ENCODE assay signal across 15 cellular contexts in the genomic region with DNA sequence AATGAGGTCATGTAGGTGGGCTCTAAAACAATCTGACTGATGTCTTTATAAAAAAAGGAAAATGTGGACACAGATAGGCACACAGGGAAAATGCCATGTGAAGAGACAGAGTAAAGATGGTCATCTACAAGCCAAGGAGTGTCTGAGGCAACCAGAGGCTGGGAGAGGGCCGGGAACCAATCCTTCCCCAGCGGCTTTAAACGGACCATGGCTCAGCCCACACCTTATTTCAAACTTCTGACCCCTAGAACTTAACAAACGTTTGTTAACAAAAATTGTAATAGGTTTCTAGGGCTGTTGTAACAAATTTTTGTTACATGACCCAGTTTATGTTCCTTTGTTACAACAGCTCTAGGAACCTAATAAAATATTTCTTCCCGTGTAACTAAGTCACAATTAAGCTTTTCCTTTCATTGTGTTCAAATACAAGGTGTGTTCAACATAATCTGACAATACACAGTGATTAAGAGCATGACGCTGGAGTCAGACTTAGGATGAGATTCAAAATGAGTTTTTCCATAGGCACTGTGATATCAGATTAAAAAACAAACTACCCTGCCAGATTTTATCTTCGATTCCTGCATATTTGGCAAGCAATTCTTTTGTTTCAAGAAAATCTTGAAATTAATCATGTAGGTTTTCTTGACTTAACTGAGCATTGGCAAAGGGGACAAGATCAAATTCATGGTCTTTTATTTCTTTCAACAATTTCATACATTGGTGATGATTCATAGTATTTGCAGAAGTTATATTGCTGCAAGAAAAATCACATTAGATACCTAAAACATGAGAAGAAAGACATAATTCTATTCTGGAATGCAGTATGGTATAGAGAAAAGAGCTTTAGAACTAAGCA.
A peak's percentile ranks its signal among the peaks of the same experiment; 100 is the strongest.
DNase-seq lines count a peak whose midpoint lies in the region; ATAC-seq and TF ChIP-seq lines count a peak whose summit lies in the region.
"Had no signal": no experiment of that assay in that cellular context is flagged by ENCODE, and none has a peak within 500 bp of the region (broad histone marks: within the 10 kb centered on the region; RNA-seq: fewer than 3 reads in every experiment).

No MANE protein-coding gene starts in this region.

- H4K20me1 ChIP-seq in PC-3 (ENCODE audit: low read length), result no peaks in the 10 kb centered on the region

- no peaks in the 10 kb centered on the region for H3K79me2 ChIP-seq in PC-3 (ENCODE audit: low read length)

- H3K9ac ChIP-seq in PC-3 (ENCODE audit: low read length), result no peak overlapping the region

- TF ChIP-seq CTCF in PC-3 (conservative IDR thresholded peaks at IDR 0.05; ENCODE audit: low read depth, low read length) (no peak), gastrocnemius medialis (IDR thresholded peaks at IDR 0.05 in 4 of 5, conservative IDR thresholded peaks at IDR 0.05 in 1 of 5) (no peak), chondrocyte (IDR thresholded peaks at IDR 0.05) (no peak), omental fat pad (IDR thresholded peaks at IDR 0.05) (no peak)

- H3K9me3 ChIP-seq in PC-3 (ENCODE audit: low read length), result no peaks in the 10 kb centered on the region
- no peaks in the 10 kb centered on the region for H3K9me3 ChIP-seq in gastrocnemius medialis

- peaks cover 24% of the 10 kb centered on the region for H3K4me1 ChIP-seq in PC-3 (ENCODE audit: insufficient read depth, low read length)
- no peaks in the 10 kb centered on the region for H3K4me1 ChIP-seq in gastrocnemius medialis

- DNase-seq in PC-3 (peak; percentile 57), gastrocnemius medialis (no peak), UCSD-AML1 (lab: John Stamatoyannopoulos, UW; ENCODE audit: unreplicated experiment) (no peak), chondrocyte (ENCODE audit: low spot score) (no peak), NCI-H510A treated with DMSO at 0.1 percent for 48 hours (lab: John Stamatoyannopoulos, UW) (no peak), omental fat pad (ENCODE audit: low spot score) (no peak)
- no peak for DNase-seq in activated T-helper 1 cell treated with anti-CD3 and anti-CD28 coated beads, Interleukin-12 subunit alpha, Interleukin-12 subunit beta, Interleukin-2, Interleukin-4 antibody, amounts not matched to agents 30 ng/mL and 10 ng/mL and 1 ng/mL, durations not matched to agents 14 hours and 24 hours and 36 hours (ENCODE audit: low spot score)
- DNase-seq: CD8-positive, alpha-beta memory T cell; GF-D8; NCI-H1436 treated with DMSO at 0.1 percent for 48 hours; NCI-H2081; NCI-H69; NK-92 treated with Interleukin-12 subunit alpha and Interleukin-12 subunit beta, amount 100 ng/mL, for 24 hours had no signal

- POLR2A ChIA-PET in PC-3 (lab: Charles Lee; ENCODE audit: unreplicated experiment), result no interaction called here

- peak overlapping the region; percentile 46 for H3K27ac ChIP-seq in PC-3 (ENCODE audit: low read length)
- H3K27ac ChIP-seq in gastrocnemius medialis, result peak overlapping the region; percentile 32 to 54 (median 52)

- H3K4me2 ChIP-seq in PC-3 (ENCODE audit: low read length), result peak overlapping the region; percentile 21
- H3K4me2 ChIP-seq: GM23338 had no signal

- H3K4me3 Mint-ChIP-seq in activated T-helper 1 cell treated with anti-CD3 and anti-CD28 coated beads, Interleukin-12 subunit alpha, Interleukin-12 subunit beta, Interleukin-2, Interleukin-4 antibody, amounts not matched to agents 30 ng/mL and 10 ng/mL and 1 ng/mL, durations not matched to agents 14 hours and 24 hours and 36 hours, result no peak overlapping the region
- no peak overlapping the region for H3K4me3 Mint-ChIP-seq in chondrocyte (ENCODE audit: unreplicated experiment)
- H3K4me3 Mint-ChIP-seq: CD8-positive, alpha-beta memory T cell; GM23338 had no signal

- no peaks in the 10 kb centered on the region for H3K9me3 Mint-ChIP-seq in activated T-helper 1 cell treated with anti-CD3 and anti-CD28 coated beads, Interleukin-12 subunit alpha, Interleukin-12 subunit beta, Interleukin-2, Interleukin-4 antibody, amounts not matched to agents 30 ng/mL and 10 ng/mL and 1 ng/mL, durations not matched to agents 14 hours and 24 hours and 36 hours
- H3K9me3 Mint-ChIP-seq in chondrocyte (ENCODE audit: low read depth), result no peaks in the 10 kb centered on the region
- H3K9me3 Mint-ChIP-seq: CD8-positive, alpha-beta memory T cell; GM23338 had no signal

- H3K36me3 Mint-ChIP-seq in activated T-helper 1 cell treated with anti-CD3 and anti-CD28 coated beads, Interleukin-12 subunit alpha, Interleukin-12 subunit beta, Interleukin-2, Interleukin-4 antibody, amounts not matched to agents 30 ng/mL and 10 ng/mL and 1 ng/mL, durations not matched to agents 14 hours and 24 hours and 36 hours (ENCODE audit: low read depth), result peaks cover 71% of the 10 kb centered on the region
- peaks cover 18% of the 10 kb centered on the region for H3K36me3 Mint-ChIP-seq in chondrocyte (ENCODE audit: low read depth)

- no peaks in the 10 kb centered on the region for H3F3A ChIP-seq in PC-3 (ENCODE audit: low read length, unreplicated experiment)

- peaks cover 49% of the 10 kb centered on the region for H3K4me1 Mint-ChIP-seq in activated T-helper 1 cell treated with anti-CD3 and anti-CD28 coated beads, Interleukin-12 subunit alpha, Interleukin-12 subunit beta, Interleukin-2, Interleukin-4 antibody, amounts not matched to agents 30 ng/mL and 10 ng/mL and 1 ng/mL, durations not matched to agents 14 hours and 24 hours and 36 hours (ENCODE audit: low read depth)
- H3K4me1 Mint-ChIP-seq in chondrocyte (ENCODE audit: low read depth), result peaks cover 8% of the 10 kb centered on the region
- H3K4me1 Mint-ChIP-seq: CD8-positive, alpha-beta memory T cell had no signal

- ATAC-seq in PC-3 (peak; percentile 82), esophagus mucosa (peak; percentile 89), gastrocnemius medialis (peak in 1 of 2 donors; percentile 39), omental fat pad (ENCODE audit: low FRiP score) (no peak)
- ATAC-seq: GM23338 had no signal

- no peak overlapping the region for H2AFZ ChIP-seq in PC-3 (ENCODE audit: low read length)
- H2AFZ ChIP-seq: GM23338 had no signal

- CTCF ChIA-PET in PC-3 (lab: Charles Lee), result no interaction called here

- H3K27me3 Mint-ChIP-seq in activated T-helper 1 cell treated with anti-CD3 and anti-CD28 coated beads, Interleukin-12 subunit alpha, Interleukin-12 subunit beta, Interleukin-2, Interleukin-4 antibody, amounts not matched to agents 30 ng/mL and 10 ng/mL and 1 ng/mL, durations not matched to agents 14 hours and 24 hours and 36 hours (ENCODE audit: insufficient read depth), result no peaks in the 10 kb centered on the region
- H3K27me3 Mint-ChIP-seq in chondrocyte (ENCODE audit: low read depth), result no peaks in the 10 kb centered on the region
- H3K27me3 Mint-ChIP-seq: CD8-positive, alpha-beta memory T cell had no signal

- H3K36me3 ChIP-seq in PC-3 (ENCODE audit: low read depth, low read length), result no peaks in the 10 kb centered on the region
- peaks cover 2 to 7% of the 10 kb centered on the region in 2 donors for H3K36me3 ChIP-seq in gastrocnemius medialis

- peak overlapping the region; percentile 69 for H3K27ac Mint-ChIP-seq in activated T-helper 1 cell treated with anti-CD3 and anti-CD28 coated beads, Interleukin-12 subunit alpha, Interleukin-12 subunit beta, Interleukin-2, Interleukin-4 antibody, amounts not matched to agents 30 ng/mL and 10 ng/mL and 1 ng/mL, durations not matched to agents 14 hours and 24 hours and 36 hours
- no peak overlapping the region for H3K27ac Mint-ChIP-seq in chondrocyte (ENCODE audit: unreplicated experiment)
- H3K27ac Mint-ChIP-seq: GM23338 had no signal

- no peak for TF ChIP-seq POLR2A in gastrocnemius medialis (IDR thresholded peaks at IDR 0.05)

- intact Hi-C loops in PC-3 (cut with micrococcal nuclease) (loop anchor here (1.0 kb wide), 1 partner anchor 17 kb away; no protein-coding TSS in a partner anchor), gastrocnemius medialis (cut with DNase I; ENCODE audit: low total_unique reads) (no loop called here)
- intact Hi-C loops in activated T-helper 1 cell treated with anti-CD3 and anti-CD28 coated beads, Interleukin-12 subunit alpha, Interleukin-12 subunit beta, Interleukin-2, Interleukin-4 antibody, amounts not matched to agents 30 ng/mL and 10 ng/mL and 1 ng/mL, durations not matched to agents 14 hours and 24 hours and 36 hours (cut with micrococcal nuclease), result no loop called here

- in situ Hi-C loops in gastrocnemius medialis (cut with MboI; ENCODE audit: low sequenced_read_pairs in 4 of 4), result no loop called here

- H3K9me2 ChIP-seq in PC-3 (replicated peaks; ENCODE audit: low read length), result no peaks in the 10 kb centered on the region

- H3K27me3 ChIP-seq in PC-3 (ENCODE audit: low read length) (no peaks in the 10 kb centered on the region), gastrocnemius medialis (no peaks in the 10 kb centered on the region)

- no TSS peak for BruUV-seq in PC-3 (replicated peaks; lab: Mats Ljungman, UMichigan)

- H3K4me3 ChIP-seq in PC-3 (ENCODE audit: low read length) (no peak overlapping the region), gastrocnemius medialis (no peak overlapping the region)
- H3K4me3 ChIP-seq: GM23338 had no signal
